Comparison of ENCODE assay signal across 8 cellular contexts in the genomic region with DNA sequence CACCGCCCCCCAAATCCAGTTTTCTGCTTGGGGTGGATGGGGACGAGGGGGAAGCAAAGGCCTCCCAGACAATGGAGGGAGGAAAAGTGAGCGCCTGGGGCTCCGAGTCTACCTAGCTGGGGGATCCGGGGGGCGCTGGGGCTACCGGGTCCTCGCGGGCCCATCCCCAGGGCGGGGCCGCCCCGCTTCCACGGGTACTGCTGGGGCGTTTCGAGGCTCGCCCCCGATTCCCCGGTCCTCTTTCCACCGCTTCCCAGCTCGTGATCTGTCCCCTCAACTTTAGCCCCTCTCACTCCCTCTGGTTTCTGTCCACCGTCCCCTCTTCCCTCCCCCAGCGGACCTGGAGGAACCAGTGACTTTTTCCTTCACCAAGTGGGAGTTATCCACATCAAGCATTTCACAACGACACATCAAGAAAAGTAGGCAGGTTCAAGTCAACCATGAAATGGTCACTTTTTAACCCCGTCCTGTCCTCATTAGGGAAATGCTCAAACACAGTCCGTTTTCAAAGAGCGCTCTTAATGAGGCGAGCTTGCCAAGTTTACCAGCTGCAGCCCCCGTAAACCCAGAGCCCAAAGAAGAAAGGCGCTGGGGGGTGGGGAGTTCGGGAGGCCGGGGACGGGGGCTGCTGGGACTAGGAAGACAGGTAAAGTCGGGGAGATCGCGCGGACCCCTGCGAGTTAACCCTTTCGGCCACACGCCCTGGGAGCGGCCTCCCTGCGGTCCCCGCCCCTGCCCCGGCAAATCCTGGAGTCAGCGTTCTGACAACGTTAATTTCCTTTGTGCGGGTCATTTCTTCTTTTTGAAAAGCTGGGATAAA. TPM values are rescaled to one million over a fixed set of nuclear protein-coding genes. Genes with fewer than 3 reads are reported as not detected.
DNase-seq lines count a peak whose midpoint lies in the region; ATAC-seq and TF ChIP-seq lines count a peak whose summit lies in the region.

No MANE protein-coding gene starts in this region.

- H3K27ac ChIP-seq in RWPE2 (ENCODE audit: poor library complexity, severe bottlenecking) (peak overlapping the region; percentile 96), epithelial cell of prostate (peak overlapping the region; percentile 96), mucosa of rectum (ENCODE audit: low read depth in 2 of 2, low read length in 2 of 2) (peak overlapping the region; percentile 63 to 66), aorta (ENCODE audit: low read depth in 1 of 2, low read length in 2 of 2) (peak overlapping the region; percentile 77 to 91)

- peaks cover 9% of the 10 kb centered on the region; the same call in 1 of the 2 replicates for H3K36me3 ChIP-seq in RWPE2 (ENCODE audit: low read depth)
- H3K36me3 ChIP-seq in mucosa of rectum (ENCODE audit: control insufficient read depth in 2 of 2, insufficient read depth in 2 of 2, low read length in 2 of 2) = no peaks in the 10 kb centered on the region
- H3K36me3 ChIP-seq in aorta (ENCODE audit: control insufficient read depth in 1 of 2, insufficient read depth in 2 of 2, low read length in 1 of 2) = no peaks in the 10 kb centered on the region

- 1 to 2% methylated on average over 42 to 46 of the region's 46 CpGs for WGBS in aorta, 2 donors

- H3K27me3 ChIP-seq in RWPE2 (ENCODE audit: insufficient read depth, poor library complexity, severe bottlenecking) (no peaks in the 10 kb centered on the region), mucosa of rectum (ENCODE audit: control insufficient read depth in 2 of 2, insufficient read depth in 2 of 2, low read length in 2 of 2) (no peaks in the 10 kb centered on the region), aorta (ENCODE audit: control insufficient read depth in 1 of 2, insufficient read depth in 2 of 2, low read length in 1 of 2) (no peaks in the 10 kb centered on the region)

- H3K9ac ChIP-seq in mucosa of rectum (ENCODE audit: low read depth in 1 of 2, low read length in 2 of 2) = peak overlapping the region; percentile 68 to 75

- peaks cover 43% of the 10 kb centered on the region for H3K4me1 ChIP-seq in RWPE2 (ENCODE audit: insufficient read depth, poor library complexity, severe bottlenecking)
- peaks cover 0 to 10% of the 10 kb centered on the region in 2 donors for H3K4me1 ChIP-seq in mucosa of rectum (ENCODE audit: control insufficient read depth in 2 of 2, insufficient read depth in 2 of 2, low read length in 2 of 2)
- H3K4me1 ChIP-seq in aorta (ENCODE audit: control insufficient read depth in 1 of 2, insufficient read depth in 2 of 2, low read length in 2 of 2) = no peaks in the 10 kb centered on the region

- H3K27ac Mint-ChIP-seq in activated CD4-positive, alpha-beta T cell treated with anti-CD3 and anti-CD28 coated beads for 36 hours = no peak overlapping the region

- peaks cover 57% of the 10 kb centered on the region for H3K27me3 Mint-ChIP-seq in activated CD4-positive, alpha-beta T cell treated with anti-CD3 and anti-CD28 coated beads for 36 hours

- H3K4me3 Mint-ChIP-seq in activated CD4-positive, alpha-beta T cell treated with anti-CD3 and anti-CD28 coated beads for 36 hours = peak overlapping the region; percentile 62

- TF ChIP-seq CTCF in RWPE2 (IDR thresholded peaks at IDR 0.05; ENCODE audit: poor library complexity, severe bottlenecking) = no peak

- H3K4me1 Mint-ChIP-seq in activated CD4-positive, alpha-beta T cell treated with anti-CD3 and anti-CD28 coated beads for 36 hours = peaks cover 23% of the 10 kb centered on the region

- H3K9me3 Mint-ChIP-seq in activated CD4-positive, alpha-beta T cell treated with anti-CD3 and anti-CD28 coated beads for 36 hours (ENCODE audit: low read depth) = no peaks in the 10 kb centered on the region

- ATAC-seq in activated CD4-positive, alpha-beta T cell treated with anti-CD3 and anti-CD28 coated beads for 36 hours = no peak
- ATAC-seq in RWPE2 (ENCODE audit: low read depth) (no peak), aorta (ENCODE audit: low FRiP score) (peak; percentile 2), HG02938 (IDR thresholded peaks at IDR 0.05; ENCODE audit: unreplicated experiment) (no peak)

- POLR2A ChIA-PET in activated CD4-positive, alpha-beta T cell treated with anti-CD3 and anti-CD28 coated beads for 36 hours (lab: Charles Lee) = no interaction called here

- H3K9me3 ChIP-seq in RWPE2 (ENCODE audit: severe bottlenecking) = no peaks in the 10 kb centered on the region
- H3K9me3 ChIP-seq in mucosa of rectum (ENCODE audit: control insufficient read depth in 2 of 2, low read length in 2 of 2) = no peaks in the 10 kb centered on the region
- no peaks in the 10 kb centered on the region for H3K9me3 ChIP-seq in aorta (ENCODE audit: control insufficient read depth, low read length)

- CTCF ChIA-PET in activated CD4-positive, alpha-beta T cell treated with anti-CD3 and anti-CD28 coated beads for 36 hours (lab: Charles Lee) = no interaction called here

- no peak for DNase-seq in activated CD4-positive, alpha-beta T cell treated with anti-CD3 and anti-CD28 coated beads for 36 hours
- no peak for DNase-seq in activated CD4-positive, alpha-beta T cell treated with anti-CD3 and anti-CD28 coated beads, Interleukin-2, amount 50 U/mL, for 1 hour
- DNase-seq in RWPE2 (ENCODE audit: low spot score) (no peak), epithelial cell of prostate (ENCODE audit: low read depth, low spot score) (no peak), aorta (peak; percentile 52 to 76), amniotic stem cell (lab: John Stamatoyannopoulos, UW) (no peak)

- H3K4me3 ChIP-seq in RWPE2 (ENCODE audit: severe bottlenecking) = peak overlapping the region; percentile 83
- H3K4me3 ChIP-seq in mucosa of rectum (ENCODE audit: low read length in 2 of 2) = peak overlapping the region; percentile 74 to 76
- peak overlapping the region; percentile 39 to 92 for H3K4me3 ChIP-seq in aorta (ENCODE audit: low read length in 2 of 2)

- H3K36me3 Mint-ChIP-seq in activated CD4-positive, alpha-beta T cell treated with anti-CD3 and anti-CD28 coated beads for 36 hours (ENCODE audit: low read depth) = no peaks in the 10 kb centered on the region

- intact Hi-C loops in activated CD4-positive, alpha-beta T cell treated with anti-CD3 and anti-CD28 coated beads for 36 hours (cut with DNase I, micrococcal nuclease) = no loop called here
- intact Hi-C loops in aorta (cut with DNase I) = loop anchor here (10.0 kb wide), 2 partner anchors 61 to 281 kb away; no protein-coding TSS in a partner anchor

RNA-seq across cellular contexts. Expression of a gene that starts 2.0 kb away (rescaled TPM):
- total RNA-seq in activated CD4-positive, alpha-beta T cell treated with anti-CD3 and anti-CD28 coated beads for 36 hours = not detected
- total RNA-seq in aorta = 100 to 1,000 TPM; 160 to 278 TPM
- 10 to 100 TPM; 10.8 to 17.6 TPM for polyA plus RNA-seq in aorta

Comparison
In these comparisons a context has a peak if more than half of its experiments do, and no peak if none do; other contexts are left out.
1. DNase-seq: peak in aorta (2 of 2); none in activated CD4-positive, alpha-beta T cell treated with anti-CD3 and anti-CD28 coated beads for 36 hours (single experiment), activated CD4-positive, alpha-beta T cell treated with anti-CD3 and anti-CD28 coated beads, Interleukin-2, amount 50 U/mL, for 1 hour (single experiment), RWPE2 (single experiment), epithelial cell of prostate (single experiment) and amniotic stem cell (single experiment).
2. RNA of a gene that starts 2.0 kb away (total RNA-seq): 160 to 278 TPM in aorta; not detected in activated CD4-positive, alpha-beta T cell treated with anti-CD3 and anti-CD28 coated beads for 36 hours; every median in the first group is over 100 times any median in the second.
3. intact Hi-C loops: an anchor here in aorta (10.0 kb wide); none called in activated CD4-positive, alpha-beta T cell treated with anti-CD3 and anti-CD28 coated beads for 36 hours.
4. Peak in every context shown above with its lines, with median percentiles within 50 percentile points of each other: H3K27ac ChIP-seq and H3K4me3 ChIP-seq.